Comparison of ENCODE assay signal across 13 cellular contexts in the genomic region with DNA sequence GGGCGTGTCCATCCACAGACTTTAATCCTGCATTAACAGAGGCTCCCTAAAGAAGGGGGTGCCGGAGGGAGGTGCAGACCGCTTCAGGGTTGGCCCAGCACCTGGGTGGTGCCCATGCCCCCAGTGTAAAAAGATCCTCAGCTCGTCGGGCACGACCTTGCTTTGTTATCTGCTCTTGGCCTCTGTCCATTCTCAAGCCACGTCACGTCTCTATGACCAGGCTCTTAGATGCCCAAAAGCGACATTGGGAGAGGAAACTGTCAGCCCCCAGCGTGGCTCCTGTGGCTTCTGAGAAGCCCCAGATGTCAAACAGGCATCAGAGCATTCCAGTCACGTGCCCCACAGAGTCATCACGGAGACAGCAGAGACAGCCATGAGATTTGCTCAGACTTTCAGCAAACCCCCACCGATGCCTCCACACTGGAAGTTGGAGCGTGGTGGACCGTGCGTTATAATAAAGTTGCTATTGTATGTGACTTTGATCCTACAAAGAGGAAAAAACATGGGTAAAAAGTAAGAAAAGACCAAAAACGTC. TPM values are rescaled to one million over a fixed set of nuclear protein-coding genes. Genes with fewer than 3 reads are reported as not detected.
DNase-seq lines count a peak whose midpoint lies in the region; ATAC-seq and TF ChIP-seq lines count a peak whose summit lies in the region.
"Had no signal": no experiment of that assay in that cellular context is flagged by ENCODE, and none has a peak within 500 bp of the region (broad histone marks: within the 10 kb centered on the region; RNA-seq: fewer than 3 reads in every experiment).

No MANE protein-coding gene starts in this region.

- H2AFZ ChIP-seq in OCI-LY1 (ENCODE audit: low read length), result no peak overlapping the region
- H2AFZ ChIP-seq in neuronal stem cell (ENCODE audit: low read length), result no peak overlapping the region

- no peaks in the 10 kb centered on the region for H3K9me2 ChIP-seq in OCI-LY1 (ENCODE audit: low read depth, low read length)

- H3K79me1 ChIP-seq in neuronal stem cell (ENCODE audit: low read depth, low read length), result no peaks in the 10 kb centered on the region

- peak overlapping the region; percentile 52 for H3K4me3 ChIP-seq in BLaER1
- peak overlapping the region in 6 of 10 experiments; percentile 8 to 51 (median 30); a peak in 6 of 20 replicates for H3K4me3 ChIP-seq in BLaER1 treated with 17β-estradiol and CSF1 and Interleukin-3, amounts not matched to agents 10 nM and 100 nM
- H3K4me3 ChIP-seq in OCI-LY1 (ENCODE audit: low read depth, low read length, poor library complexity, severe bottlenecking), result no peak overlapping the region
- no peak overlapping the region for H3K4me3 ChIP-seq in neuronal stem cell (ENCODE audit: low read length in 2 of 2)

- peak overlapping the region; percentile 95 for H3K4me2 ChIP-seq in BLaER1
- peak overlapping the region; percentile 80 to 98 (median 87) for H3K4me2 ChIP-seq in BLaER1 treated with 17β-estradiol and CSF1 and Interleukin-3, amounts not matched to agents 10 nM and 100 nM
- peak overlapping the region; percentile 12; the same call in 1 of the 2 replicates for H3K4me2 ChIP-seq in OCI-LY1 (ENCODE audit: low read length)
- H3K4me2 ChIP-seq in neuronal stem cell (ENCODE audit: insufficient read depth, low read length, poor library complexity, severe bottlenecking), result no peak overlapping the region
- H3K4me2 ChIP-seq: KMS-11 had no signal

- ATAC-seq in HG03097 (IDR thresholded peaks at IDR 0.05; ENCODE audit: low FRiP score, unreplicated experiment) (no peak), GM19351 (IDR thresholded peaks at IDR 0.05; ENCODE audit: unreplicated experiment) (no peak)
- ATAC-seq: CD8-positive, alpha-beta T cell had no signal

- no peak overlapping the region for H3K23ac ChIP-seq in neuronal stem cell (ENCODE audit: low read depth, low read length, poor library complexity)

- no peak for DNase-seq in neuronal stem cell (ENCODE audit: low spot score)
- DNase-seq: AML-193; Calu3; CD8-positive, alpha-beta T cell; GF-D8; HCEC 1CT; IMR-90 had no signal

- H3K9me3 ChIP-seq in BLaER1, result peaks cover 22% of the 10 kb centered on the region
- peaks cover 8 to 35% (median 26%) of the 10 kb centered on the region in 11 experiments for H3K9me3 ChIP-seq in BLaER1 treated with 17β-estradiol and CSF1 and Interleukin-3, amounts not matched to agents 10 nM and 100 nM (replicated peaks in 1 of 11)
- peaks cover 7% of the 10 kb centered on the region for H3K9me3 ChIP-seq in OCI-LY1 (ENCODE audit: low read length)
- H3K9me3 ChIP-seq in neuronal stem cell (replicated peaks in 1 of 2; ENCODE audit: control insufficient read depth in 2 of 2, insufficient read depth in 1 of 2, low read depth in 1 of 2, low read length in 2 of 2), result peaks cover 0 to 8% of the 10 kb centered on the region in 2 donors

- no peak overlapping the region for H2BK15ac ChIP-seq in neuronal stem cell (ENCODE audit: low read length)

- H3K9ac ChIP-seq in BLaER1 (peak overlapping the region; percentile 77), OCI-LY1 (ENCODE audit: low read length) (peak overlapping the region; percentile 44; the same call in 1 of the 2 replicates), neuronal stem cell (ENCODE audit: low read depth, low read length, poor library complexity) (no peak overlapping the region)
- H3K9ac ChIP-seq in BLaER1 treated with 17β-estradiol and CSF1 and Interleukin-3, amounts not matched to agents 10 nM and 100 nM, result peak overlapping the region in 5 of 11 experiments; percentile 22 to 46 (median 33); a peak in 9 of 22 replicates
- H3K9ac ChIP-seq: KMS-11 had no signal

- H3F3A ChIP-seq in OCI-LY1 (ENCODE audit: insufficient read depth, low read length), result peaks cover 11% of the 10 kb centered on the region; the same call in 1 of the 2 replicates

- no peaks in the 10 kb centered on the region for H3K27me3 ChIP-seq in BLaER1
- peaks cover 0 to 33% (median 0%) of the 10 kb centered on the region in 11 experiments; a peak in 6 of 22 replicates for H3K27me3 ChIP-seq in BLaER1 treated with 17β-estradiol and CSF1 and Interleukin-3, amounts not matched to agents 10 nM and 100 nM
- H3K27me3 ChIP-seq in OCI-LY1 (ENCODE audit: insufficient read depth, low read length), result no peaks in the 10 kb centered on the region
- peaks cover 0 to 5% (median 0%) of the 10 kb centered on the region in 3 experiments for H3K27me3 ChIP-seq in neuronal stem cell (ENCODE audit: control insufficient read depth in 3 of 3, insufficient read depth in 3 of 3, low read depth in 1 of 3, low read length in 3 of 3)

- no peak overlapping the region for H4K8ac ChIP-seq in neuronal stem cell (ENCODE audit: low read depth, low read length)

- peak overlapping the region; percentile 57 for H3K18ac ChIP-seq in neuronal stem cell (ENCODE audit: low read length)

- H4K20me1 ChIP-seq in BLaER1 (no peaks in the 10 kb centered on the region), OCI-LY1 (ENCODE audit: insufficient read depth, low read length) (no peaks in the 10 kb centered on the region)
- H4K20me1 ChIP-seq in BLaER1 treated with 17β-estradiol and CSF1 and Interleukin-3, amounts not matched to agents 10 nM and 100 nM, result peaks cover 0 to 13% (median 0%) of the 10 kb centered on the region in 11 experiments; a peak in 2 of 22 replicates

- H4K91ac ChIP-seq in neuronal stem cell (ENCODE audit: low read depth, low read length, poor library complexity), result no peak overlapping the region

- peaks cover 99% of the 10 kb centered on the region for H3K4me1 ChIP-seq in BLaER1
- H3K4me1 ChIP-seq in BLaER1 treated with 17β-estradiol and CSF1 and Interleukin-3, amounts not matched to agents 10 nM and 100 nM, result peaks cover 34 to 100% (median 85%) of the 10 kb centered on the region in 10 experiments
- H3K4me1 ChIP-seq in OCI-LY1 (ENCODE audit: insufficient read depth, low read length, severe bottlenecking), result peaks cover 80% of the 10 kb centered on the region
- H3K4me1 ChIP-seq in neuronal stem cell (ENCODE audit: control insufficient read depth in 2 of 2, insufficient read depth in 1 of 2, low read depth in 1 of 2, low read length in 2 of 2), result peaks cover 0 to under 1% of the 10 kb centered on the region in 2 donors

- H2BK120ac ChIP-seq in neuronal stem cell (ENCODE audit: low read depth, low read length), result no peak overlapping the region

- H2BK5ac ChIP-seq in neuronal stem cell (ENCODE audit: low read length), result no peak overlapping the region

- H3K27ac ChIP-seq in BLaER1 (peak overlapping the region; percentile 88), OCI-LY1 (ENCODE audit: low read depth, low read length, poor library complexity, severe bottlenecking) (peak overlapping the region; percentile 98), neuronal stem cell (replicated peaks; ENCODE audit: low read length) (no peak overlapping the region)
- H3K27ac ChIP-seq in BLaER1 treated with 17β-estradiol and CSF1 and Interleukin-3, amounts not matched to agents 10 nM and 100 nM, result peak overlapping the region in 6 of 11 experiments; percentile 33 to 67 (median 62); a peak in 10 of 22 replicates
- H3K27ac ChIP-seq: KMS-11 had no signal

- H3K14ac ChIP-seq in neuronal stem cell (ENCODE audit: low read length), result no peak overlapping the region

- TF ChIP-seq CTCF in OCI-LY1 (IDR thresholded peaks at IDR 0.05; ENCODE audit: low read length), result no peak

- no peaks in the 10 kb centered on the region for H3K79me2 ChIP-seq in OCI-LY1 (ENCODE audit: insufficient read depth, low read length)

- H2BK12ac ChIP-seq in neuronal stem cell (ENCODE audit: low read length), result no peak overlapping the region

- no peak overlapping the region for H3K4ac ChIP-seq in neuronal stem cell (ENCODE audit: low read length)

- H3K36me3 ChIP-seq in BLaER1, result 0 out of 2 replicates have a peak, but pooled peaks cover 5% of the 10 kb centered on the region
- no peaks in the 10 kb centered on the region for H3K36me3 ChIP-seq in BLaER1 treated with 17β-estradiol and CSF1 and Interleukin-3, amounts not matched to agents 10 nM and 100 nM
- H3K36me3 ChIP-seq in OCI-LY1 (ENCODE audit: insufficient read depth, low read length), result no peaks in the 10 kb centered on the region
- no peaks in the 10 kb centered on the region for H3K36me3 ChIP-seq in neuronal stem cell (replicated peaks in 1 of 2; ENCODE audit: control insufficient read depth in 2 of 2, insufficient read depth in 2 of 2, low read length in 2 of 2)

- no CpG with 5 or more reads among the region's 17 CpGs for WGBS in neuronal stem cell (ENCODE audit: extremely low coverage in 2 of 2, insufficient read length in 2 of 2, insufficient replicate concordance in 1 of 2), 2 donors

- no peak overlapping the region for H2AK5ac ChIP-seq in neuronal stem cell (ENCODE audit: low read depth, low read length)

RNA-seq across cellular contexts. Expression of gene PTPRN2, which starts 55.5 kb away (rescaled TPM):
- 19.0 TPM for polyA plus RNA-seq in neuronal stem cell (2013, experiment 1 of 2)
- polyA plus RNA-seq in neuronal stem cell (2013, experiment 2 of 2), result 20.3 TPM

Comparison
In these comparisons a context has a peak if more than half of its experiments do, and no peak if none do; other contexts are left out.
1. H3K4me3 ChIP-seq: peak in BLaER1 (single experiment) and BLaER1 treated with 17β-estradiol and CSF1 and Interleukin-3, amounts not matched to agents 10 nM and 100 nM (6 of 10); none in OCI-LY1 (single experiment) and neuronal stem cell (0 of 2).